In genomic region chr1:17485280-17485679, GRCh38 we compare ENCODE assay signal across 12 cellular contexts. TPM values are rescaled to one million over a fixed set of nuclear protein-coding genes. Genes with fewer than 3 reads are reported as not detected.
DNase-seq lines count a peak whose midpoint lies in the region; ATAC-seq and TF ChIP-seq lines count a peak whose summit lies in the region.
"Had no signal": no experiment of that assay in that cellular context is flagged by ENCODE, and none has a peak within 500 bp of the region (broad histone marks: within the 10 kb centered on the region; RNA-seq: fewer than 3 reads in every experiment).

No MANE protein-coding gene starts in this region.

- no peaks in the 10 kb centered on the region for H3K4me1 ChIP-seq in upper lobe of right lung

- H3K4me3 Mint-ChIP-seq in activated T-helper 17 cell treated with anti-CD3 and anti-CD28 coated beads, Interleukin-2, amount 50 U/mL, for 72 hours = no peak overlapping the region
- H3K4me3 Mint-ChIP-seq: activated B cell treated with CpG ODN at 0.5 μM for 24 hours; dendritic cell treated with granulocyte-macrophage colony-stimulating factor and Interleukin-4, amounts not matched to agents 40 ng/mL and 50 ng/mL, for 4 days had no signal

- intact Hi-C loops in upper lobe of right lung (cut with DNase I) = no loop called here

- no peaks in the 10 kb centered on the region for H3K4me1 Mint-ChIP-seq in activated T-helper 17 cell treated with anti-CD3 and anti-CD28 coated beads, Interleukin-2, amount 50 U/mL, for 72 hours
- H3K4me1 Mint-ChIP-seq: activated B cell treated with CpG ODN at 0.5 μM for 24 hours had no signal

- CTCF ChIA-PET in RWPE1 (lab: Yijun Ruan, JAX) = no interaction called here

- no peak overlapping the region for H3K27ac ChIP-seq in RWPE1
- H3K27ac ChIP-seq in upper lobe of right lung = no peak overlapping the region

- H3K27ac Mint-ChIP-seq in activated T-helper 17 cell treated with anti-CD3 and anti-CD28 coated beads, Interleukin-2, amount 50 U/mL, for 72 hours = no peak overlapping the region
- H3K27ac Mint-ChIP-seq: activated B cell treated with CpG ODN at 0.5 μM for 24 hours; dendritic cell treated with granulocyte-macrophage colony-stimulating factor and Interleukin-4, amounts not matched to agents 40 ng/mL and 50 ng/mL, for 4 days had no signal

- TF ChIP-seq CTCF in RWPE1 (conservative IDR thresholded peaks at IDR 0.05; ENCODE audit: low read depth) (peak; percentile 43; the same call in 1 of the 2 replicates), fibroblast of villous mesenchyme (IDR thresholded peaks at IDR 0.05; ENCODE audit: insufficient read depth, low read depth, low read length) (peak; percentile 48), upper lobe of right lung (IDR thresholded peaks at IDR 0.05) (peak; percentile 27)

- H3K36me3 ChIP-seq in upper lobe of right lung (no peaks in the 10 kb centered on the region), MG63 (no peaks in the 10 kb centered on the region)

- no peak for ATAC-seq in upper lobe of right lung
- no peak for ATAC-seq in activated T-helper 17 cell treated with anti-CD3 and anti-CD28 coated beads, Interleukin-2, amount 50 U/mL, for 72 hours (replicated peaks)
- no peak for ATAC-seq in GM18861 (IDR thresholded peaks at IDR 0.05; ENCODE audit: unreplicated experiment)

- no peaks in the 10 kb centered on the region for H3K27me3 ChIP-seq in upper lobe of right lung
- no peaks in the 10 kb centered on the region for H3K27me3 ChIP-seq in MG63

- no peaks in the 10 kb centered on the region for H3K9me3 ChIP-seq in upper lobe of right lung
- no peaks in the 10 kb centered on the region for H3K9me3 ChIP-seq in MG63

- H3K36me3 Mint-ChIP-seq in activated T-helper 17 cell treated with anti-CD3 and anti-CD28 coated beads, Interleukin-2, amount 50 U/mL, for 72 hours (ENCODE audit: low read depth) = no peaks in the 10 kb centered on the region

- peak; percentile 5 for DNase-seq in stimulated activated CD4-positive, alpha-beta T cell treated with anti-CD3 and anti-CD28 coated beads, Interleukin-4, amount 100 ng/mL, for 24 hours
- no peak for DNase-seq in stimulated activated CD4-positive, alpha-beta T cell treated with anti-CD3 and anti-CD28 coated beads, Interleukin-4, amount 100 ng/mL, for 1 hour
- peak; percentile 23 for DNase-seq in RWPE1 (ENCODE audit: low spot score)
- DNase-seq in fibroblast of villous mesenchyme (ENCODE audit: low read depth) = peak; percentile 29
- DNase-seq in upper lobe of right lung = no peak
- no peak for DNase-seq in MG63
- DNase-seq: activated B cell treated with CpG ODN at 0.5 μM for 24 hours, GF-D8, NCI-H146 had no signal

- H3K4me3 ChIP-seq in fibroblast of villous mesenchyme (ENCODE audit: low read depth, low read length) (no peak overlapping the region), upper lobe of right lung (no peak overlapping the region), MG63 (no peak overlapping the region)

- H3K27me3 Mint-ChIP-seq in activated T-helper 17 cell treated with anti-CD3 and anti-CD28 coated beads, Interleukin-2, amount 50 U/mL, for 72 hours = peaks cover 8% of the 10 kb centered on the region

- POLR2A ChIA-PET in RWPE1 (lab: Yijun Ruan, JAX; ENCODE audit: low non-redundant PET) = no interaction called here

- no peaks in the 10 kb centered on the region for H3K9me3 Mint-ChIP-seq in activated T-helper 17 cell treated with anti-CD3 and anti-CD28 coated beads, Interleukin-2, amount 50 U/mL, for 72 hours
- H3K9me3 Mint-ChIP-seq: activated B cell treated with CpG ODN at 0.5 μM for 24 hours; dendritic cell treated with granulocyte-macrophage colony-stimulating factor and Interleukin-4, amounts not matched to agents 40 ng/mL and 50 ng/mL, for 4 days had no signal

RNA-seq across cellular contexts. Expression of gene RCC2, which starts 45.8 kb away (rescaled TPM):
- total RNA-seq in fibroblast of villous mesenchyme = 59.9 and 74.7 TPM in 2 replicates
- total RNA-seq in upper lobe of right lung = 48.6 TPM
- total RNA-seq in activated T-helper 17 cell treated with anti-CD3 and anti-CD28 coated beads, Interleukin-2, amount 50 U/mL, for 72 hours = 100 to 1,000 TPM in 1 of 2 donors, 10 to 100 TPM in 1; 60.5 to 108 TPM
- 99.2 and 108 TPM in 2 replicates for total RNA-seq in MG63 (2014; rRNA removed; shearing (Covaris generic); ENCODE audit: low replicate concordance)

RNA-seq across cellular contexts. Expression of gene ARHGEF10L, which starts 54.2 kb away (rescaled TPM):
- total RNA-seq in fibroblast of villous mesenchyme (16.8 and 18.7 TPM in 2 replicates), upper lobe of right lung (34.1 TPM)
- not detected for total RNA-seq in activated T-helper 17 cell treated with anti-CD3 and anti-CD28 coated beads, Interleukin-2, amount 50 U/mL, for 72 hours
- 7.6 and 15.9 TPM in 2 replicates for total RNA-seq in MG63 (2014; rRNA removed; shearing (Covaris generic); ENCODE audit: low replicate concordance)

Comparison
In these comparisons a context has a peak if more than half of its experiments do, and no peak if none do; other contexts are left out.
1. DNase-seq: peak in stimulated activated CD4-positive, alpha-beta T cell treated with anti-CD3 and anti-CD28 coated beads, Interleukin-4, amount 100 ng/mL, for 24 hours (single experiment), RWPE1 (single experiment) and fibroblast of villous mesenchyme (single experiment); none in stimulated activated CD4-positive, alpha-beta T cell treated with anti-CD3 and anti-CD28 coated beads, Interleukin-4, amount 100 ng/mL, for 1 hour (single experiment), upper lobe of right lung (single experiment) and MG63 (single experiment).
2. Peak in every context shown above with its lines, with median percentiles within 50 percentile points of each other: CTCF ChIP-seq.